ENCODE assay signal across 3 cellular contexts in the genomic region with DNA sequence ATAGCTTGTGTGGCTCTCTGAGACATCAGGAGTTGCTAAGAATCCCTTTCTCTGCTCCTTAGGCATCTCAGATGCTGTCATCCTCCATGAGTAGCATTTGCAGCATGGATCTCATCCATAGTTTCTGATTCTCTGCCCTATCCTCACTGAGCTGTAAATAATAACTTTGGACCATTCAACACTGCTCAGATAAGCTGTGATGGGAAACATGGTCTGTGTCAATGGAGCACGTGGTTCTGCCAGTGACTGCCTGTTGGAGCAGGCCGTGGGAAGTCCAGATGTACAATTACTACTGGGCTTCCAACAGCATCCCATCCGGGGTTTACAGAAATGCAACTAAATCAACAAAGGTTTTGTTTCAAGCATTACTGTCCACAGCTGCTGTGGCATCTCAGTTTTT.
"Had no signal": no experiment of that assay in that cellular context is flagged by ENCODE, and none has a peak within 500 bp of the region (broad histone marks: within the 10 kb centered on the region; RNA-seq: fewer than 3 reads in every experiment).

No MANE protein-coding gene starts in this region.

- ATAC-seq: GM12878 had no signal

- H3K4me3 ChIP-seq: GM12878 had no signal

- DNase-seq: GDM1, GF-D8 had no signal
